Comparison of ENCODE assay signal across 1 cellular context in the genomic region with DNA sequence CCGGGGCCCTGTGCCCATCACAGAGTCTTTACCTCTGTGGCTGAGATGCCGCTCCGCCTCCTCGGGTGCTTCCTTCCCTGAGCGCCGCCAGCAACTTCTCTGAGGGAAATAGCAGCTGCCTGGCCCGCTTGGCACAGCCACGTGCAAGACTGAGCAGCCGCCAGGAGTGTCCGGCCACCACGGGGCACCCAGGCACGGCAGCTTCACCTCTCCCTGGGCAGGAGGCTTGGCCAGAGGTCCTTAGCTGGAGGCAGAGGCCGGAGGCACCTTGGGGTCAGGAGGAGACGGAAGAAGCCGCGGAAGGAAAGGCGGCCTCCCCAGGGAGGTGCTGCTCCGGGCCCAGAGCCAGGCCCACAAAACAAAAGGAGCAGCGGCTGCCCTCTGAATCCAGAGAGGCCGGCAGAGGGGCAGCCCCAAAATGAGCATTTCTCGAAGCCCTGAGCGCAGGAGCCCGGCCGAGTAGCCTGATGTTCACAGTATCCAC.
TF ChIP-seq lines count a peak whose summit lies in the region.

No MANE protein-coding gene starts in this region.

TF ChIP-seq in SK-N-SH, 30 proteins besides CTCF, POLR2A, EP300 and RAD21 (continued from another document):
- no peak for TF ChIP-seq RFX5 (IDR thresholded peaks at IDR 0.05; ENCODE audit: low read length)
- no peak for TF ChIP-seq CHD2 (IDR thresholded peaks at IDR 0.05; ENCODE audit: low read length, partially characterized antibody)
- TF ChIP-seq EZH2phosphoT487 (IDR thresholded peaks at IDR 0.05; ENCODE audit: borderline replicate concordance, low read depth) = no peak
- TF ChIP-seq RXRA (IDR thresholded peaks at IDR 0.05; ENCODE audit: borderline replicate concordance, low read depth) = no peak
- TF ChIP-seq JUND (IDR thresholded peaks at IDR 0.05) = no peak
- TF ChIP-seq SIN3A (IDR thresholded peaks at IDR 0.05; ENCODE audit: borderline replicate concordance, low read depth, low read length) = no peak
- no peak for TF ChIP-seq TAF1 (IDR thresholded peaks at IDR 0.05; ENCODE audit: borderline replicate concordance, low read depth, low read length)
- no peak for TF ChIP-seq GATA2 (CRISPR knock-in tag; IDR thresholded peaks at IDR 0.05)
- TF ChIP-seq YY1 (IDR thresholded peaks at IDR 0.05; ENCODE audit: low read depth) = no peak
- TF ChIP-seq USF2 (IDR thresholded peaks at IDR 0.05; ENCODE audit: borderline replicate concordance, low read depth, low read length) = no peak
- no peak for TF ChIP-seq FOSL2 (IDR thresholded peaks at IDR 0.05; ENCODE audit: borderline replicate concordance, low read depth)
- TF ChIP-seq FOXM1 (IDR thresholded peaks at IDR 0.05; ENCODE audit: low read depth) = no peak
- TF ChIP-seq, protein P1, sequence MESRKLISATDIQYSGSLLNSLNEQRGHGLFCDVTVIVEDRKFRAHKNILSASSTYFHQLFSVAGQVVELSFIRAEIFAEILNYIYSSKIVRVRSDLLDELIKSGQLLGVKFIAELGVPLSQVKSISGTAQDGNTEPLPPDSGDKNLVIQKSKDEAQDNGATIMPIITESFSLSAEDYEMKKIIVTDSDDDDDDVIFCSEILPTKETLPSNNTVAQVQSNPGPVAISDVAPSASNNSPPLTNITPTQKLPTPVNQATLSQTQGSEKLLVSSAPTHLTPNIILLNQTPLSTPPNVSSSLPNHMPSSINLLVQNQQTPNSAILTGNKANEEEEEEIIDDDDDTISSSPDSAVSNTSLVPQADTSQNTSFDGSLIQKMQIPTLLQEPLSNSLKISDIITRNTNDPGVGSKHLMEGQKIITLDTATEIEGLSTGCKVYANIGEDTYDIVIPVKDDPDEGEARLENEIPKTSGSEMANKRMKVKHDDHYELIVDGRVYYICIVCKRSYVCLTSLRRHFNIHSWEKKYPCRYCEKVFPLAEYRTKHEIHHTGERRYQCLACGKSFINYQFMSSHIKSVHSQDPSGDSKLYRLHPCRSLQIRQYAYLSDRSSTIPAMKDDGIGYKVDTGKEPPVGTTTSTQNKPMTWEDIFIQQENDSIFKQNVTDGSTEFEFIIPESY (IDR thresholded peaks at IDR 0.05; ENCODE audit: borderline replicate concordance, low read depth) = no peak
